9 cellular contexts compared by ENCODE assay signal in genomic region chr5:177425801-177426565, GRCh38. TPM values are rescaled to one million over a fixed set of nuclear protein-coding genes. Genes with fewer than 3 reads are reported as not detected.
DNase-seq lines count a peak whose midpoint lies in the region; ATAC-seq and TF ChIP-seq lines count a peak whose summit lies in the region.
"Had no signal": no experiment of that assay in that cellular context is flagged by ENCODE, and none has a peak within 500 bp of the region (broad histone marks: within the 10 kb centered on the region; RNA-seq: fewer than 3 reads in every experiment).

No MANE protein-coding gene starts in this region.

- H3F3A ChIP-seq in smooth muscle cell (ENCODE audit: low read depth) = no peaks in the 10 kb centered on the region

- H3K27ac Mint-ChIP-seq in immature natural killer cell = peak overlapping the region; percentile 96 to 99 (median 98)

- peaks cover 58 to 61% of the 10 kb centered on the region in 2 donors for H3K4me1 Mint-ChIP-seq in immature natural killer cell

- H3K4me3 ChIP-seq in smooth muscle cell = peak overlapping the region; percentile 66

- no peaks in the 10 kb centered on the region for H3K9me3 Mint-ChIP-seq in immature natural killer cell

- peak overlapping the region; percentile 87 for H3K4me2 ChIP-seq in smooth muscle cell

- H3K36me3 ChIP-seq in smooth muscle cell (ENCODE audit: low read depth) = no peaks in the 10 kb centered on the region

- under 1% methylated on average over 39 of the region's 52 CpGs for WGBS in smooth muscle cell (ENCODE audit: low lambda C conversion rate)

- peaks cover 9 to 20% (median 11%) of the 10 kb centered on the region in 3 donors for H3K27me3 Mint-ChIP-seq in immature natural killer cell (ENCODE audit: low read depth in 3 of 3)

- TF ChIP-seq CTCF in AG09319 (IDR thresholded peaks at IDR 0.05; ENCODE audit: low read depth, low read length) (no peak), smooth muscle cell (IDR thresholded peaks at IDR 0.05; ENCODE audit: borderline replicate concordance, insufficient read depth, poor library complexity, severe bottlenecking) (no peak)

- H4K20me1 ChIP-seq in smooth muscle cell (ENCODE audit: low read depth) = peaks cover 22% of the 10 kb centered on the region

- H2AFZ ChIP-seq in smooth muscle cell (ENCODE audit: low read depth) = peak overlapping the region; percentile 73

- peak overlapping the region; percentile 84 to 96 (median 92) for H3K4me3 Mint-ChIP-seq in immature natural killer cell

- peak overlapping the region; percentile 94 for H3K27ac ChIP-seq in smooth muscle cell (ENCODE audit: low read depth)

- no peaks in the 10 kb centered on the region for H3K27me3 ChIP-seq in smooth muscle cell (ENCODE audit: low read depth)

- peak; percentile 75 for ATAC-seq in GM19025 (IDR thresholded peaks at IDR 0.05; ENCODE audit: low read depth, unreplicated experiment)
- ATAC-seq in HG03280 (IDR thresholded peaks at IDR 0.05; ENCODE audit: unreplicated experiment) = peak; percentile 75

- DNase-seq in AG09319 (ENCODE audit: extremely low read depth, low read depth) (peak; percentile 100), NCI-H345 (lab: John Stamatoyannopoulos, UW) (peak; percentile 100), immature natural killer cell (peak; percentile 100), smooth muscle cell (lab: John Stamatoyannopoulos, UW; ENCODE audit: unreplicated experiment) (peak; percentile 95)
- DNase-seq in activated CD4-positive, CD25-positive, alpha-beta regulatory T cell (lab: John Stamatoyannopoulos, UW) = peak; percentile 98 to 99 (median 98)
- peak; percentile 100 for DNase-seq in central memory CD4-positive, alpha-beta T cell

- H3K79me2 ChIP-seq in smooth muscle cell (ENCODE audit: low read depth) = peaks cover 15% of the 10 kb centered on the region

- H3K4me1 ChIP-seq in smooth muscle cell (ENCODE audit: low read depth) = peaks cover 11% of the 10 kb centered on the region

- peak overlapping the region; percentile 81 for H3K9ac ChIP-seq in smooth muscle cell (ENCODE audit: low read depth)

- no peaks in the 10 kb centered on the region for H3K36me3 Mint-ChIP-seq in immature natural killer cell

- H3K9me3 ChIP-seq in smooth muscle cell (replicated peaks; ENCODE audit: low read depth) = no peaks in the 10 kb centered on the region

RNA-seq across cellular contexts. Expression of gene GRK6, which starts 0.5 kb away (rescaled TPM):
- 100 to 1,000 TPM; 102 to 129 (median 103) TPM for polyA plus RNA-seq in immature natural killer cell
- total RNA-seq in smooth muscle cell = 13.3 and 20.8 TPM in 2 replicates
- polyA plus RNA-seq in smooth muscle cell = 28.5 and 33.8 TPM in 2 replicates

RNA-seq across cellular contexts. Expression of gene F12, which starts 16.6 kb away (rescaled TPM):
- polyA plus RNA-seq in immature natural killer cell (1 to 10 TPM in 2 of 3 donors, not detected in 1; 1.3 to 2.3 TPM), smooth muscle cell (10.4 and 15.0 TPM in 2 replicates)
- 1.8 and 3.6 TPM in 2 replicates for total RNA-seq in smooth muscle cell

RNA-seq across cellular contexts. Expression of gene PRR7, which starts 20.6 kb away (rescaled TPM):
- 10 to 100 TPM in 2 of 3 donors, 1 to 10 TPM in 1; 9.6 to 25.4 (median 17.5) TPM for polyA plus RNA-seq in immature natural killer cell
- total RNA-seq in smooth muscle cell = 6.5 and 6.7 TPM in 2 replicates
- 31.9 and 33.6 TPM in 2 replicates for polyA plus RNA-seq in smooth muscle cell

RNA-seq across cellular contexts. Expression of gene PFN3, which starts 25.5 kb away (rescaled TPM):
- polyA plus RNA-seq in immature natural killer cell = not detected
- not detected in 2 replicates for total RNA-seq in smooth muscle cell
- not detected in 2 replicates for polyA plus RNA-seq in smooth muscle cell
- total RNA-seq: T-helper 2 cell treated with Interferon-gamma antibody and Interleukin-4, amounts not matched to agents 100 ng/mL and 5 ng/mL, for 36 hours had no signal

RNA-seq across cellular contexts. Expression of gene SLC34A1, which starts 41.7 kb away (rescaled TPM):
- polyA plus RNA-seq in immature natural killer cell = under 1 TPM in 2 of 3 donors, not detected in 1; 0.26 to 0.34 TPM
- total RNA-seq in smooth muscle cell = not detected in 2 replicates
- not detected in 2 replicates for polyA plus RNA-seq in smooth muscle cell

Comparison
In these comparisons a context has a peak if more than half of its experiments do, and no peak if none do; other contexts are left out.
1. Peak in every context shown above with its lines: DNase-seq, ATAC-seq, H3K4me3 ChIP-seq and H3K27ac ChIP-seq.